ENCODE assay signal across 13 cellular contexts in the genomic region with DNA sequence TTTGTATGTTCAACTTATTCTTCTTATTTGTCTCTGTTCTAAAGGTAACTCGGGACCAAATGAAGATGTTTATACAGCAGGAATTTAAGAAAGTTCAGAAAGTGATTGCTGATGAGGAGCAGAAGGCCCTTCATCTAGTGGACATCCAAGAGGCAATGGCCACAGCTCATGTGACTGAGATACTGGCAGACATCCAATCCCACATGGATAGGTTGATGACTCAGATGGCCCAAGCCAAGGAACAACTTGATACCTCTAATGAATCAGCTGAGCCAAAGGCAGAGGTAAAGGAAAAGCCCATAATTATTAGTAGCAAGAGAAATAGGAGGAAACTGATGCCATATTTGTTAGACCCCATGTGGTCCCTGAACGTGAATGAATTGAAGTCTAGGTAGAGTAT.
A peak's percentile ranks its signal among the peaks of the same experiment; 100 is the strongest.
DNase-seq lines count a peak whose midpoint lies in the region; ATAC-seq, FAIRE-seq and TF ChIP-seq lines count a peak whose summit lies in the region.
"Had no signal": no experiment of that assay in that cellular context is flagged by ENCODE, and none has a peak within 500 bp of the region (broad histone marks: within the 10 kb centered on the region; RNA-seq: fewer than 3 reads in every experiment).

No MANE protein-coding gene starts in this region.

- no peak for ATAC-seq in GM18511 (IDR thresholded peaks at IDR 0.05; ENCODE audit: unreplicated experiment)
- ATAC-seq: activated naive CD4-positive, alpha-beta T cell treated with anti-CD3 and anti-CD28 coated beads, Interleukin-2, amount 50 U/mL, for 72 hours had no signal

- TF ChIP-seq CTCF in Calu3 (IDR thresholded peaks at IDR 0.05; ENCODE audit: unreplicated experiment) (no peak), astrocyte of the cerebellum (IDR thresholded peaks at IDR 0.05; ENCODE audit: low read depth, low read length, missing control alignments) (no peak), smooth muscle cell (IDR thresholded peaks at IDR 0.05; ENCODE audit: borderline replicate concordance, insufficient read depth, poor library complexity, severe bottlenecking) (no peak)

- peaks cover 24% of the 10 kb centered on the region for H3K36me3 ChIP-seq in smooth muscle cell (ENCODE audit: low read depth)

- H3K27ac Mint-ChIP-seq in Calu3 (ENCODE audit: unreplicated experiment), result peak overlapping the region; percentile 35
- H3K27ac Mint-ChIP-seq in activated T-helper 1 cell treated with anti-CD3 and anti-CD28 coated beads, Interleukin-12 subunit alpha, Interleukin-12 subunit beta, Interleukin-2, Interleukin-4 antibody, amounts not matched to agents 30 ng/mL and 10 ng/mL and 1 ng/mL, durations not matched to agents 14 hours and 24 hours and 36 hours, result no peak overlapping the region
- H3K27ac Mint-ChIP-seq: activated naive CD4-positive, alpha-beta T cell treated with anti-CD3 and anti-CD28 coated beads, Interleukin-2, amount 50 U/mL, for 72 hours; CD4-positive, CD25-positive, alpha-beta regulatory T cell had no signal

- H3K79me2 ChIP-seq in smooth muscle cell (ENCODE audit: low read depth), result peaks cover 23% of the 10 kb centered on the region

- H3K27me3 ChIP-seq in smooth muscle cell (ENCODE audit: low read depth), result no peaks in the 10 kb centered on the region
- H3K27me3 ChIP-seq: stomach had no signal

- intact Hi-C loops in Calu3 (cut with micrococcal nuclease; ENCODE audit: unreplicated experiment), result loop anchor here (10.0 kb wide), 1 partner anchor 219 kb away; the partner anchor contains the start of gene LDLRAD3
- intact Hi-C loops in activated T-helper 1 cell treated with anti-CD3 and anti-CD28 coated beads, Interleukin-12 subunit alpha, Interleukin-12 subunit beta, Interleukin-2, Interleukin-4 antibody, amounts not matched to agents 30 ng/mL and 10 ng/mL and 1 ng/mL, durations not matched to agents 14 hours and 24 hours and 36 hours (cut with micrococcal nuclease), result no loop called here

- no peaks in the 10 kb centered on the region for H3K27me3 Mint-ChIP-seq in Calu3 (ENCODE audit: unreplicated experiment)
- H3K27me3 Mint-ChIP-seq in activated T-helper 1 cell treated with anti-CD3 and anti-CD28 coated beads, Interleukin-12 subunit alpha, Interleukin-12 subunit beta, Interleukin-2, Interleukin-4 antibody, amounts not matched to agents 30 ng/mL and 10 ng/mL and 1 ng/mL, durations not matched to agents 14 hours and 24 hours and 36 hours (ENCODE audit: insufficient read depth), result no peaks in the 10 kb centered on the region
- H3K27me3 Mint-ChIP-seq: CD4-positive, CD25-positive, alpha-beta regulatory T cell had no signal

- H3K4me3 Mint-ChIP-seq in Calu3 (ENCODE audit: low read depth, unreplicated experiment), result no peak overlapping the region
- H3K4me3 Mint-ChIP-seq in activated T-helper 1 cell treated with anti-CD3 and anti-CD28 coated beads, Interleukin-12 subunit alpha, Interleukin-12 subunit beta, Interleukin-2, Interleukin-4 antibody, amounts not matched to agents 30 ng/mL and 10 ng/mL and 1 ng/mL, durations not matched to agents 14 hours and 24 hours and 36 hours, result no peak overlapping the region
- H3K4me3 Mint-ChIP-seq: CD4-positive, CD25-positive, alpha-beta regulatory T cell had no signal

- H3K9me3 ChIP-seq in smooth muscle cell (replicated peaks; ENCODE audit: low read depth), result no peaks in the 10 kb centered on the region

- peaks cover 5% of the 10 kb centered on the region for H3K4me1 ChIP-seq in smooth muscle cell (ENCODE audit: low read depth)

- H4K20me1 ChIP-seq in smooth muscle cell (ENCODE audit: low read depth), result peaks cover 54% of the 10 kb centered on the region

- no TSS peak for BruUV-seq in Calu3 (replicated peaks; lab: Mats Ljungman, UMichigan)

- peaks cover 5% of the 10 kb centered on the region for H3K9me3 Mint-ChIP-seq in Calu3 (ENCODE audit: low read depth, unreplicated experiment)
- peaks cover 5% of the 10 kb centered on the region for H3K9me3 Mint-ChIP-seq in activated T-helper 1 cell treated with anti-CD3 and anti-CD28 coated beads, Interleukin-12 subunit alpha, Interleukin-12 subunit beta, Interleukin-2, Interleukin-4 antibody, amounts not matched to agents 30 ng/mL and 10 ng/mL and 1 ng/mL, durations not matched to agents 14 hours and 24 hours and 36 hours

- peaks cover 15% of the 10 kb centered on the region for H3K36me3 Mint-ChIP-seq in Calu3 (ENCODE audit: insufficient read depth, unreplicated experiment)
- H3K36me3 Mint-ChIP-seq in activated T-helper 1 cell treated with anti-CD3 and anti-CD28 coated beads, Interleukin-12 subunit alpha, Interleukin-12 subunit beta, Interleukin-2, Interleukin-4 antibody, amounts not matched to agents 30 ng/mL and 10 ng/mL and 1 ng/mL, durations not matched to agents 14 hours and 24 hours and 36 hours (ENCODE audit: low read depth), result peaks cover 15% of the 10 kb centered on the region

- CTCF ChIA-PET in Calu3 (lab: Charles Lee), result no interaction called here

- no peak overlapping the region for H3K4me3 ChIP-seq in astrocyte of the cerebellum (ENCODE audit: low read depth, low read length)
- no peak overlapping the region for H3K4me3 ChIP-seq in smooth muscle cell
- H3K4me3 ChIP-seq: stomach had no signal

- in situ Hi-C loops in astrocyte of the cerebellum (cut with HindIII; ENCODE audit: low sequenced_read_pairs), result no loop called here

- H3K4me1 Mint-ChIP-seq in Calu3 (ENCODE audit: low read depth, unreplicated experiment), result peaks cover 37% of the 10 kb centered on the region
- peaks cover 4% of the 10 kb centered on the region for H3K4me1 Mint-ChIP-seq in activated T-helper 1 cell treated with anti-CD3 and anti-CD28 coated beads, Interleukin-12 subunit alpha, Interleukin-12 subunit beta, Interleukin-2, Interleukin-4 antibody, amounts not matched to agents 30 ng/mL and 10 ng/mL and 1 ng/mL, durations not matched to agents 14 hours and 24 hours and 36 hours (ENCODE audit: low read depth)

- H3F3A ChIP-seq in smooth muscle cell (ENCODE audit: low read depth), result peaks cover 5% of the 10 kb centered on the region

- no peak overlapping the region for H3K9ac ChIP-seq in smooth muscle cell (ENCODE audit: low read depth)

- FAIRE-seq in HTR-8/SVneo (lab: Jason Lieb, UNC), result no peak

- H3K27ac ChIP-seq in smooth muscle cell (ENCODE audit: low read depth), result no peak overlapping the region
- H3K27ac ChIP-seq: stomach had no signal

- H2AFZ ChIP-seq in smooth muscle cell (ENCODE audit: low read depth), result no peak overlapping the region

- DNase-seq in Calu3 (peak; percentile 41), HTR-8/SVneo (ENCODE audit: insufficient read length, low spot score) (peak; percentile 30), astrocyte of the cerebellum (ENCODE audit: low read depth) (peak; percentile 68), kidney glomerular epithelial cell (lab: John Stamatoyannopoulos, UW) (peak; percentile 15), NCI-H748 treated with DMSO at 0.1 percent for 48 hours (lab: John Stamatoyannopoulos, UW) (no peak), smooth muscle cell (lab: John Stamatoyannopoulos, UW; ENCODE audit: unreplicated experiment) (no peak)
- DNase-seq in activated T-helper 1 cell treated with anti-CD3 and anti-CD28 coated beads, Interleukin-12 subunit alpha, Interleukin-12 subunit beta, Interleukin-2, Interleukin-4 antibody, amounts not matched to agents 30 ng/mL and 10 ng/mL and 1 ng/mL, durations not matched to agents 14 hours and 24 hours and 36 hours (ENCODE audit: low spot score), result no peak
- DNase-seq: CD4-positive, CD25-positive, alpha-beta regulatory T cell; mesendoderm; stimulated activated CD4-positive, alpha-beta T cell treated with anti-CD3 and anti-CD28 coated beads, Interleukin-4, amount 100 ng/mL, for 4 hours; stomach had no signal

- 98% methylated on average over 2 of the region's 2 CpGs for WGBS in smooth muscle cell (ENCODE audit: low lambda C conversion rate)

- no peak overlapping the region for H3K4me2 ChIP-seq in smooth muscle cell

Comparison
In these comparisons a context has a peak if more than half of its experiments do, and no peak if none do; other contexts are left out.
1. DNase-seq: peak in Calu3 (single experiment), HTR-8/SVneo (single experiment), astrocyte of the cerebellum (single experiment) and kidney glomerular epithelial cell (single experiment); none in NCI-H748 treated with DMSO at 0.1 percent for 48 hours (single experiment), activated T-helper 1 cell treated with anti-CD3 and anti-CD28 coated beads, Interleukin-12 subunit alpha, Interleukin-12 subunit beta, Interleukin-2, Interleukin-4 antibody, amounts not matched to agents 30 ng/mL and 10 ng/mL and 1 ng/mL, durations not matched to agents 14 hours and 24 hours and 36 hours (single experiment) and smooth muscle cell (single experiment).